Comparison of ENCODE assay signal across 24 cellular contexts in genomic region chr9:117074337-117074662, GRCh38.
"Had no signal": no experiment of that assay in that cellular context is flagged by ENCODE, and none has a peak within 500 bp of the region (broad histone marks: within the 10 kb centered on the region; RNA-seq: fewer than 3 reads in every experiment).

No MANE protein-coding gene starts in this region.

- ATAC-seq: left lobe of liver; naive thymus-derived CD4-positive, alpha-beta T cell; stimulated activated effector memory CD8-positive, alpha-beta T cell treated with anti-CD3 and anti-CD28 coated beads, Interleukin-12 subunit alpha, Interleukin-12 subunit beta, amount 100 ng/mL, for 72 hours had no signal

- H3K36me3 ChIP-seq: esophagus muscularis mucosa, neural progenitor cell, prostate gland, right atrium auricular region, sigmoid colon, stomach, thyroid gland, vagina had no signal

- DNase-seq: dorsolateral prefrontal cortex; effector CD4-positive, alpha-beta T cell; foreskin melanocyte; head of caudate nucleus; kidney; mesenchymal stem cell; midbrain; naive thymus-derived CD4-positive, alpha-beta T cell; sigmoid colon; stimulated activated CD4-positive, alpha-beta T cell treated with anti-CD3 and anti-CD28 coated beads, Interleukin-2, amount 100 ng/mL, for 24 hours; stimulated activated CD4-positive, alpha-beta T cell treated with anti-CD3 and anti-CD28 coated beads, Interleukin-4, amount 100 ng/mL, for 24 hours; stimulated activated naive CD4-positive, alpha-beta T cell treated with Interleukin-2 at 50 U/mL for 16 hours; stomach; thyroid gland had no signal

- H3K9me3 ChIP-seq: esophagus muscularis mucosa, prostate gland, right atrium auricular region, sigmoid colon, stomach, thyroid gland, vagina had no signal

- FAIRE-seq: colon, kidney had no signal

- H3K9ac ChIP-seq: neural progenitor cell had no signal

- H3K4me1 Mint-ChIP-seq: naive thymus-derived CD4-positive, alpha-beta T cell; stimulated activated effector memory CD8-positive, alpha-beta T cell treated with anti-CD3 and anti-CD28 coated beads, Interleukin-12 subunit alpha, Interleukin-12 subunit beta, amount 100 ng/mL, for 72 hours had no signal

- H3K4me1 ChIP-seq: esophagus muscularis mucosa, prostate gland, right atrium auricular region, sigmoid colon, stomach, thyroid gland, vagina had no signal

- H3K9me3 Mint-ChIP-seq: nephron, neural progenitor cell had no signal

- H3K4me3 ChIP-seq: dorsolateral prefrontal cortex, esophagus muscularis mucosa, lung, neural progenitor cell, prostate gland, right atrium auricular region, sigmoid colon, stomach, thyroid gland, vagina had no signal

- H3K36me3 Mint-ChIP-seq: neural progenitor cell; stimulated activated effector memory CD8-positive, alpha-beta T cell treated with anti-CD3 and anti-CD28 coated beads, Interleukin-12 subunit alpha, Interleukin-12 subunit beta, amount 100 ng/mL, for 72 hours had no signal

- H2AFZ ChIP-seq: neural progenitor cell had no signal

- H3K27ac Mint-ChIP-seq: naive thymus-derived CD4-positive, alpha-beta T cell; nephron; neural progenitor cell; stimulated activated effector memory CD8-positive, alpha-beta T cell treated with anti-CD3 and anti-CD28 coated beads, Interleukin-12 subunit alpha, Interleukin-12 subunit beta, amount 100 ng/mL, for 72 hours had no signal

- H3K27ac ChIP-seq: esophagus muscularis mucosa, neural progenitor cell, right atrium auricular region, sigmoid colon, stomach, thyroid gland, vagina had no signal

- H3K27me3 ChIP-seq: dorsolateral prefrontal cortex, neural progenitor cell, right atrium auricular region, sigmoid colon, stomach, thyroid gland, vagina had no signal

- H3K4me3 Mint-ChIP-seq: naive thymus-derived CD4-positive, alpha-beta T cell; nephron; neural progenitor cell; stimulated activated effector memory CD8-positive, alpha-beta T cell treated with anti-CD3 and anti-CD28 coated beads, Interleukin-12 subunit alpha, Interleukin-12 subunit beta, amount 100 ng/mL, for 72 hours had no signal
